12 cellular contexts compared by ENCODE assay signal in genomic region chr1:45623972-45624371, GRCh38. TPM values are rescaled to one million over a fixed set of nuclear protein-coding genes. Genes with fewer than 3 reads are reported as not detected.
DNase-seq lines count a peak whose midpoint lies in the region; FAIRE-seq and TF ChIP-seq lines count a peak whose summit lies in the region.
"Had no signal": no experiment of that assay in that cellular context is flagged by ENCODE, and none has a peak within 500 bp of the region (broad histone marks: within the 10 kb centered on the region; RNA-seq: fewer than 3 reads in every experiment).

Gene CCDC17 (minus strand): TSS chr1:45624054. CDS start chr1:45623909, 145 bp downstream.

- peaks cover 72% of the 10 kb centered on the region for H3F3A ChIP-seq in neural progenitor cell (ENCODE audit: low read depth)

- no peaks in the 10 kb centered on the region for H3K9me3 Mint-ChIP-seq in IgD-negative memory B cell
- H3K9me3 Mint-ChIP-seq in endothelial cell (ENCODE audit: unreplicated experiment) = no peaks in the 10 kb centered on the region
- H3K9me3 Mint-ChIP-seq in neural progenitor cell = no peaks in the 10 kb centered on the region
- H3K9me3 Mint-ChIP-seq: activated T-helper 1 cell treated with anti-CD3 and anti-CD28 coated beads, Interleukin-12 subunit alpha, Interleukin-12 subunit beta, Interleukin-2, Interleukin-4 antibody, amounts not matched to agents 30 ng/mL and 10 ng/mL and 1 ng/mL, durations not matched to agents 14 hours and 24 hours and 36 hours; CD4-positive, CD25-positive, alpha-beta regulatory T cell had no signal

- H3K4me2 ChIP-seq in neural progenitor cell = no peak within 1 kb of the TSS
- H3K4me2 ChIP-seq: KMS-11 had no signal

- H3K27ac Mint-ChIP-seq in IgD-negative memory B cell (peak within 1 kb of the TSS in 2 of 3 donors; percentile 28 to 31), endothelial cell (ENCODE audit: unreplicated experiment) (peak within 1 kb of the TSS; percentile 64), neural progenitor cell (peak within 1 kb of the TSS; percentile 90)
- H3K27ac Mint-ChIP-seq: activated T-helper 1 cell treated with anti-CD3 and anti-CD28 coated beads, Interleukin-12 subunit alpha, Interleukin-12 subunit beta, Interleukin-2, Interleukin-4 antibody, amounts not matched to agents 30 ng/mL and 10 ng/mL and 1 ng/mL, durations not matched to agents 14 hours and 24 hours and 36 hours had no signal

- no peak within 1 kb of the TSS for H3K9ac ChIP-seq in neural progenitor cell
- H3K9ac ChIP-seq: KMS-11 had no signal

- H3K36me3 Mint-ChIP-seq in IgD-negative memory B cell (peaks cover 4% of the 10 kb centered on the region), endothelial cell (ENCODE audit: low read depth, unreplicated experiment) (peaks cover 27% of the 10 kb centered on the region), neural progenitor cell (peaks cover 26% of the 10 kb centered on the region)

- H3K27me3 ChIP-seq in neural progenitor cell = no peaks in the 10 kb centered on the region

- DNase-seq in AG08395 (ENCODE audit: low spot score) (peak; percentile 22), endothelial cell (ENCODE audit: low spot score) (no peak), neural progenitor cell (ENCODE audit: low spot score) (no peak), amniotic stem cell (lab: John Stamatoyannopoulos, UW) (no peak), A172 (ENCODE audit: low spot score) (no peak), HTR-8/SVneo (ENCODE audit: insufficient read length, low spot score) (no peak), NCI-H1105 treated with DMSO at 0.1 percent for 48 hours (lab: John Stamatoyannopoulos, UW) (no peak)
- DNase-seq: CD4-positive, CD25-positive, alpha-beta regulatory T cell; cerebellar nuclear complex had no signal

- H3K36me3 ChIP-seq in neural progenitor cell = peaks cover 14% of the 10 kb centered on the region

- H3K4me3 Mint-ChIP-seq in IgD-negative memory B cell (no peak within 1 kb of the TSS), endothelial cell (ENCODE audit: unreplicated experiment) (peak within 1 kb of the TSS; percentile 21), neural progenitor cell (no peak within 1 kb of the TSS)
- H3K4me3 Mint-ChIP-seq: activated T-helper 1 cell treated with anti-CD3 and anti-CD28 coated beads, Interleukin-12 subunit alpha, Interleukin-12 subunit beta, Interleukin-2, Interleukin-4 antibody, amounts not matched to agents 30 ng/mL and 10 ng/mL and 1 ng/mL, durations not matched to agents 14 hours and 24 hours and 36 hours had no signal

- H3K9me3 ChIP-seq in neural progenitor cell (ENCODE audit: low read depth) = no peaks in the 10 kb centered on the region

- H3K27me3 Mint-ChIP-seq in IgD-negative memory B cell = no peaks in the 10 kb centered on the region
- H3K27me3 Mint-ChIP-seq in endothelial cell (ENCODE audit: unreplicated experiment) = peaks cover 6% of the 10 kb centered on the region
- peaks cover 5% of the 10 kb centered on the region for H3K27me3 Mint-ChIP-seq in neural progenitor cell (ENCODE audit: insufficient read depth, low read depth)
- H3K27me3 Mint-ChIP-seq: CD4-positive, CD25-positive, alpha-beta regulatory T cell had no signal

- TF ChIP-seq CTCF in endothelial cell (IDR thresholded peaks at IDR 0.05; ENCODE audit: unreplicated experiment) = no peak
- TF ChIP-seq CTCF in neural progenitor cell (IDR thresholded peaks at IDR 0.05) = no peak

- no peaks in the 10 kb centered on the region for H3K4me1 ChIP-seq in neural progenitor cell

- H2AFZ ChIP-seq in neural progenitor cell (replicated peaks) = no peak within 1 kb of the TSS

- H3K79me2 ChIP-seq in neural progenitor cell (ENCODE audit: low read depth) = no peaks in the 10 kb centered on the region

- peaks cover 0 to 1% (median 0%) of the 10 kb centered on the region in 3 donors for H3K4me1 Mint-ChIP-seq in IgD-negative memory B cell
- H3K4me1 Mint-ChIP-seq in endothelial cell (ENCODE audit: unreplicated experiment) = peaks cover 47% of the 10 kb centered on the region
- H3K4me1 Mint-ChIP-seq in neural progenitor cell = no peaks in the 10 kb centered on the region

- peak within 1 kb of the TSS; percentile 78 for H3K27ac ChIP-seq in neural progenitor cell
- H3K27ac ChIP-seq: KMS-11 had no signal

- no peak for FAIRE-seq in HTR-8/SVneo (lab: Jason Lieb, UNC)

- H4K20me1 ChIP-seq in neural progenitor cell (ENCODE audit: low read depth) = peaks cover 16% of the 10 kb centered on the region

- no peak within 1 kb of the TSS for H3K4me3 ChIP-seq in neural progenitor cell

RNA-seq across cellular contexts. Expression of gene CCDC17, which starts in this region (rescaled TPM):
- polyA plus RNA-seq in IgD-negative memory B cell = 0.60 TPM
- total RNA-seq in endothelial cell (ENCODE audit: unreplicated experiment) (3.9 TPM), neural progenitor cell (ENCODE audit: low replicate concordance) (1.5 and 1.7 TPM in 2 replicates)
- 0.26 and 0.38 TPM in 2 replicates for total RNA-seq in A172 (2014; rRNA removed; shearing (Covaris generic))

Comparison
In these comparisons a context has a peak if more than half of its experiments do, and no peak if none do; other contexts are left out.
1. H3K27ac Mint-ChIP-seq: peak in every context shown above with its lines; median percentile 90 in neural progenitor cell; 64 in endothelial cell; 30 in IgD-negative memory B cell.